20 cellular contexts compared by ENCODE assay signal in genomic region chr7:92973293-92973731, GRCh38.
DNase-seq lines count a peak whose midpoint lies in the region; ATAC-seq and TF ChIP-seq lines count a peak whose summit lies in the region.
"Had no signal": no experiment of that assay in that cellular context is flagged by ENCODE, and none has a peak within 500 bp of the region (broad histone marks: within the 10 kb centered on the region; RNA-seq: fewer than 3 reads in every experiment).

No MANE protein-coding gene starts in this region.

- ATAC-seq in activated CD4-positive, CD25-positive, alpha-beta regulatory T cell treated with anti-CD3 and anti-CD28 coated beads, Interleukin-2, amount 50 U/mL, for 24 hours: peak; percentile 25 to 51
- peak; percentile 71 for ATAC-seq in IMR-90 (ENCODE audit: low read depth)

- H3K9me1 ChIP-seq in IMR-90 (ENCODE audit: insufficient read depth, low read length): no peaks in the 10 kb centered on the region

- no peak overlapping the region for H3K14ac ChIP-seq in IMR-90 (replicated peaks; ENCODE audit: low read depth, low read length)

- BruUV-seq in IMR-90 (replicated peaks; lab: Mats Ljungman, UMichigan) (no TSS peak), A673 (replicated peaks; lab: Mats Ljungman, UMichigan) (no TSS peak)

- TF ChIP-seq RAD21 in IMR-90 (IDR thresholded peaks at IDR 0.05; ENCODE audit: low read length): no peak

- H2BK20ac ChIP-seq in IMR-90 (ENCODE audit: low read depth, low read length): no peak overlapping the region

- no peak overlapping the region for H4K8ac ChIP-seq in IMR-90 (ENCODE audit: low read depth in 2 of 2, low read length in 2 of 2)

- in situ Hi-C loops in IMR-90 (cut with MboI; ENCODE audit: low sequenced_read_pairs) (no loop called here), brain microvascular endothelial cell (cut with HindIII; ENCODE audit: low pct_ligation_motif_present, low sequenced_read_pairs) (no loop called here)

- no peak for TF ChIP-seq POLR2A in IMR-90 (IDR thresholded peaks at IDR 0.05; ENCODE audit: low read depth, low read length)
- TF ChIP-seq POLR2A in prostate gland (IDR thresholded peaks at IDR 0.05): no peak

- H3K23ac ChIP-seq in IMR-90 (ENCODE audit: low read depth, low read length): no peak overlapping the region

- H3K18ac ChIP-seq in IMR-90 (ENCODE audit: low read depth, low read length): no peak overlapping the region

- H3K56ac ChIP-seq in IMR-90 (ENCODE audit: extremely low read depth, insufficient read depth, low read length): no peak overlapping the region

- H3K4me1 ChIP-seq in IMR-90 (ENCODE audit: control insufficient read depth, insufficient read depth, low read length) (no peaks in the 10 kb centered on the region; the same call in 1 of the 2 replicates), osteoblast (ENCODE audit: insufficient read depth, low read length) (peaks cover 14% of the 10 kb centered on the region), A673 (ENCODE audit: insufficient read depth, low read length, poor library complexity, severe bottlenecking) (no peaks in the 10 kb centered on the region), prostate gland (replicated peaks) (no peaks in the 10 kb centered on the region)
- H3K4me1 ChIP-seq: BE2C, Caco-2 had no signal

- no peak overlapping the region for H2AFZ ChIP-seq in IMR-90 (replicated peaks; ENCODE audit: low read length, poor library complexity)
- no peak overlapping the region for H2AFZ ChIP-seq in osteoblast (ENCODE audit: low read length)

- no peak overlapping the region for H2BK120ac ChIP-seq in IMR-90 (ENCODE audit: low read depth, low read length)

- H4K91ac ChIP-seq in IMR-90 (ENCODE audit: insufficient read depth, low read depth, low read length): no peak overlapping the region

- H3K79me1 ChIP-seq in IMR-90 (ENCODE audit: low read depth in 1 of 2, low read length in 2 of 2): no peaks in the 10 kb centered on the region

- peak overlapping the region; percentile 44; the same call in 1 of the 2 replicates for H3K27ac ChIP-seq in IMR-90 (ENCODE audit: insufficient read depth, low read length)
- H3K27ac ChIP-seq in brain microvascular endothelial cell: peak overlapping the region; percentile 26
- H3K27ac ChIP-seq in osteoblast (ENCODE audit: low read depth, low read length): no peak overlapping the region
- H3K27ac ChIP-seq in A673 (ENCODE audit: low read depth, low read length, poor library complexity, severe bottlenecking): no peak overlapping the region
- H3K27ac ChIP-seq in prostate gland: no peak overlapping the region
- H3K27ac ChIP-seq: 22Rv1, HL-60, skin epidermis had no signal

- H4K20me1 ChIP-seq in IMR-90 (ENCODE audit: insufficient read depth, low read length) (no peaks in the 10 kb centered on the region), osteoblast (ENCODE audit: insufficient read depth, low read length) (no peaks in the 10 kb centered on the region)

- CTCF ChIA-PET in IMR-90 (lab: Yijun Ruan, JAX) (interaction anchor here (0.8 to 1.4 kb wide), 2 partner anchors 15 to 40 kb away, joined by 3 read pairs; no protein-coding TSS in a partner anchor), A673 (lab: Charles Lee) (no interaction called here)

- H3K4me3 ChIP-seq in IMR-90 (ENCODE audit: insufficient read depth, low read depth, low read length) (no peak overlapping the region), brain microvascular endothelial cell (ENCODE audit: low read depth, low read length) (no peak overlapping the region), osteoblast (ENCODE audit: insufficient read depth, low read length) (no peak overlapping the region), A673 (ENCODE audit: low read depth, low read length, poor library complexity, severe bottlenecking) (no peak overlapping the region), prostate gland (no peak overlapping the region)
- H3K4me3 ChIP-seq: skin epidermis had no signal

- no peak overlapping the region for H3K9ac ChIP-seq in IMR-90 (ENCODE audit: low read depth, low read length)

- H2BK5ac ChIP-seq in IMR-90 (ENCODE audit: low read depth, low read length, poor library complexity, severe bottlenecking): peak overlapping the region; percentile 75

- dilution Hi-C loops in IMR-90 (cut with HindIII; ENCODE audit: low sequenced_read_pairs, unreplicated experiment): no loop called here

- H3K4ac ChIP-seq in IMR-90 (ENCODE audit: low read depth, low read length): no peak overlapping the region

- H3K9me3 ChIP-seq in IMR-90 (ENCODE audit: control insufficient read depth, insufficient read depth, low read length): peaks cover 17% of the 10 kb centered on the region
- H3K9me3 ChIP-seq in osteoblast (ENCODE audit: low read depth, low read length): peaks cover 7% of the 10 kb centered on the region
- H3K9me3 ChIP-seq in A673 (ENCODE audit: low read depth, low read length, poor library complexity, severe bottlenecking): peaks cover 5% of the 10 kb centered on the region
- H3K9me3 ChIP-seq in prostate gland: no peaks in the 10 kb centered on the region
- H3K9me3 ChIP-seq: BE2C had no signal

- H3K27me3 ChIP-seq in IMR-90 (ENCODE audit: control insufficient read depth, insufficient read depth, low read length) (no peaks in the 10 kb centered on the region), brain microvascular endothelial cell (replicated peaks) (no peaks in the 10 kb centered on the region), osteoblast (ENCODE audit: insufficient read depth, low read length) (no peaks in the 10 kb centered on the region), A673 (replicated peaks; ENCODE audit: insufficient read depth, low read depth, low read length, poor library complexity) (peaks cover 8% of the 10 kb centered on the region), prostate gland (replicated peaks; ENCODE audit: insufficient read depth) (no peaks in the 10 kb centered on the region)
- H3K27me3 ChIP-seq: BE2C had no signal

- H2BK15ac ChIP-seq in IMR-90 (ENCODE audit: low read depth, low read length): no peak overlapping the region

- H3K4me2 ChIP-seq in IMR-90 (ENCODE audit: low read depth, low read length) (peak overlapping the region; percentile 3; the same call in 1 of the 2 replicates), osteoblast (ENCODE audit: insufficient read depth, low read length) (peak overlapping the region; percentile 7)

- no peak for DNase-seq in activated CD4-positive, CD25-positive, alpha-beta regulatory T cell (lab: John Stamatoyannopoulos, UW)
- DNase-seq in IMR-90 (peak; percentile 61), brain microvascular endothelial cell (no peak), osteoblast (ENCODE audit: insufficient read length, low spot score, missing footprints) (no peak), A673 (ENCODE audit: low spot score) (no peak), prostate gland (ENCODE audit: low spot score) (no peak), anterior cingulate cortex (lab: John Stamatoyannopoulos, UW) (no peak)
- DNase-seq: activated naive CD4-positive, alpha-beta T cell treated with anti-CD3 and anti-CD28 coated beads for 36 hours; BE2C; Caco-2; DND-41; midbrain; NCI-H1694 treated with DMSO at 0.1 percent for 48 hours; NCI-H748 treated with DMSO at 0.1 percent for 48 hours; SHP77 treated with DMSO at 0.1 percent for 48 hours; stimulated activated CD4-positive, alpha-beta T cell treated with anti-CD3 and anti-CD28 coated beads, Interleukin-4, amount 100 ng/mL, for 1 hour had no signal

- H4K5ac ChIP-seq in IMR-90 (ENCODE audit: low read depth, low read length): no peak overlapping the region

- TF ChIP-seq CTCF in IMR-90 (conservative IDR thresholded peaks at IDR 0.05; ENCODE audit: low read depth, low read length): no peak
- no peak for TF ChIP-seq CTCF in brain microvascular endothelial cell (IDR thresholded peaks at IDR 0.05; ENCODE audit: low read depth, low read length, missing control alignments)
- no peak for TF ChIP-seq CTCF in osteoblast (IDR thresholded peaks at IDR 0.05; ENCODE audit: extremely low read depth, low read depth, low read length)
- no peak for TF ChIP-seq CTCF in A673 (conservative IDR thresholded peaks at IDR 0.05; ENCODE audit: low read depth, low read length)
- no peak for TF ChIP-seq CTCF in prostate gland (IDR thresholded peaks at IDR 0.05)

- no peak overlapping the region for H2AK9ac ChIP-seq in IMR-90 (replicated peaks; ENCODE audit: low read depth, low read length, poor library complexity)

- no peak overlapping the region for H2AK5ac ChIP-seq in IMR-90 (ENCODE audit: low read depth, low read length)

- intact Hi-C loops in IMR-90 (cut with micrococcal nuclease) (no loop called here), A673 (cut with micrococcal nuclease; ENCODE audit: unreplicated experiment) (no loop called here), prostate gland (cut with DNase I) (no loop called here)

- POLR2A ChIA-PET in IMR-90 (lab: Charles Lee; ENCODE audit: unreplicated experiment): no interaction called here
- POLR2A ChIA-PET in A673 (lab: Charles Lee; ENCODE audit: low non-redundant PET): no interaction called here

- H3K36me3 ChIP-seq in IMR-90 (ENCODE audit: control insufficient read depth, insufficient read depth, low read length) (no peaks in the 10 kb centered on the region), brain microvascular endothelial cell (replicated peaks) (no peaks in the 10 kb centered on the region), osteoblast (ENCODE audit: insufficient read depth, low read length) (no peaks in the 10 kb centered on the region), A673 (ENCODE audit: insufficient read depth, low read length, poor library complexity, severe bottlenecking) (no peaks in the 10 kb centered on the region), prostate gland (no peaks in the 10 kb centered on the region)
- H3K36me3 ChIP-seq: BE2C had no signal

- H3K79me2 ChIP-seq in osteoblast (ENCODE audit: insufficient read depth, low read length): no peaks in the 10 kb centered on the region

TF ChIP-seq in IMR-90, 13 proteins besides CTCF, POLR2A, EP300 and RAD21 (continues in another document):
- TF ChIP-seq RCOR1 (IDR thresholded peaks at IDR 0.05; ENCODE audit: insufficient replicate concordance, low read length) (no peak), BHLHE40 (IDR thresholded peaks at IDR 0.05; ENCODE audit: low read depth, low read length) (no peak), SMC3 (IDR thresholded peaks at IDR 0.05; ENCODE audit: low read depth, low read length) (no peak), RFX5 (IDR thresholded peaks at IDR 0.05; ENCODE audit: low read depth, low read length) (no peak), MAFK (IDR thresholded peaks at IDR 0.05; ENCODE audit: low read depth, low read length) (no peak), CHD1 (IDR thresholded peaks at IDR 0.05; ENCODE audit: low read depth, low read length) (no peak), NFE2L2 (IDR thresholded peaks at IDR 0.05; ENCODE audit: low read depth, low read length) (no peak)
- TF ChIP-seq, protein P1, sequence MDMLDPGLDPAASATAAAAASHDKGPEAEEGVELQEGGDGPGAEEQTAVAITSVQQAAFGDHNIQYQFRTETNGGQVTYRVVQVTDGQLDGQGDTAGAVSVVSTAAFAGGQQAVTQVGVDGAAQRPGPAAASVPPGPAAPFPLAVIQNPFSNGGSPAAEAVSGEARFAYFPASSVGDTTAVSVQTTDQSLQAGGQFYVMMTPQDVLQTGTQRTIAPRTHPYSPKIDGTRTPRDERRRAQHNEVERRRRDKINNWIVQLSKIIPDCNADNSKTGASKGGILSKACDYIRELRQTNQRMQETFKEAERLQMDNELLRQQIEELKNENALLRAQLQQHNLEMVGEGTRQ (IDR thresholded peaks at IDR 0.05; ENCODE audit: low read depth, low read length): no peak

Comparison
In these comparisons a context has a peak if more than half of its experiments do, and no peak if none do; other contexts are left out.
1. H3K27ac ChIP-seq: peak in IMR-90 (single experiment) and brain microvascular endothelial cell (single experiment); none in osteoblast (single experiment), A673 (single experiment) and prostate gland (0 of 2).